Comparison of ENCODE assay signal across 34 cellular contexts in genomic region chr9:34515959-34516358, GRCh38. TPM values are rescaled to one million over a fixed set of nuclear protein-coding genes. Genes with fewer than 3 reads are reported as not detected.
"Had no signal": no experiment of that assay in that cellular context is flagged by ENCODE, and none has a peak within 500 bp of the region (broad histone marks: within the 10 kb centered on the region; RNA-seq: fewer than 3 reads in every experiment).

No MANE protein-coding gene starts in this region.

- H3K4me3 ChIP-seq: ascending aorta, breast epithelium, cardiac muscle cell, coronary artery, dorsolateral prefrontal cortex, esophagus muscularis mucosa, gastrocnemius medialis, heart left ventricle had no signal

- H3K4me1 ChIP-seq: ascending aorta, breast epithelium, esophagus muscularis mucosa, foreskin keratinocyte, gastrocnemius medialis had no signal

- H3K36me3 Mint-ChIP-seq: activated naive CD4-positive, alpha-beta T cell treated with anti-CD3 and anti-CD28 coated beads, Interleukin-2, amount 10 ng/mL, durations not matched to agents 7 days and 5 days; activated naive CD4-positive, alpha-beta T cell treated with anti-CD3 and anti-CD28 coated beads, Interleukin-2, amount 50 U/mL, for 72 hours; activated naive CD8-positive, alpha-beta T cell treated with anti-CD3 and anti-CD28 coated beads, Interleukin-2, amount 10 ng/mL, durations not matched to agents 7 days and 5 days; brain had no signal

- H3K9me3 ChIP-seq: ascending aorta, breast epithelium, esophagus muscularis mucosa, gastrocnemius medialis, heart left ventricle had no signal

- H3K27ac ChIP-seq: ascending aorta, breast epithelium, cardiac muscle cell, coronary artery, dorsolateral prefrontal cortex, esophagus muscularis mucosa, foreskin keratinocyte, gastrocnemius medialis, heart left ventricle, WERI-Rb-1 had no signal

- DNase-seq: activated B cell treated with CpG ODN at 0.5 μM for 24 hours; activated CD4-positive, alpha-beta T cell treated with anti-CD3 and anti-CD28 coated beads for 48 hours; activated CD4-positive, alpha-beta T cell treated with anti-CD3 and anti-CD28 coated beads, Interleukin-2, amount 50 U/mL, for 1 hour; activated CD4-positive, alpha-beta T cell treated with anti-CD3 and anti-CD28 coated beads, Interleukin-2, amount 50 U/mL, for 48 hours; activated CD8-positive, alpha-beta memory T cell treated with anti-CD3 and anti-CD28 coated beads for 24 hours; activated CD8-positive, alpha-beta T cell treated with anti-CD3 and anti-CD28 coated beads for 36 hours; activated gamma-delta T cell; activated naive CD4-positive, alpha-beta T cell; activated naive CD4-positive, alpha-beta T cell treated with anti-CD3 and anti-CD28 coated beads, Interleukin-2, amount 10 ng/mL, durations not matched to agents 7 days and 5 days; activated naive CD8-positive, alpha-beta T cell treated with anti-CD3 and anti-CD28 coated beads, Interleukin-2, amount 10 ng/mL, durations not matched to agents 7 days and 5 days; activated T-cell treated with anti-CD3 and anti-CD28 coated beads, Interleukin-2, amount 50 U/mL, for 4 hours; central memory CD4-positive, alpha-beta T cell; cerebellar nuclear complex; dorsolateral prefrontal cortex; effector memory CD4-positive, alpha-beta T cell; erythroblast; foreskin keratinocyte; gastrocnemius medialis; glutamatergic neuron; heart left ventricle; T-helper 9 cell; WERI-Rb-1 had no signal

- H3K4me3 Mint-ChIP-seq: activated B cell treated with CpG ODN at 0.5 μM for 24 hours; activated CD8-positive, alpha-beta T cell treated with anti-CD3 and anti-CD28 coated beads for 36 hours; activated naive CD4-positive, alpha-beta T cell treated with anti-CD3 and anti-CD28 coated beads, Interleukin-2, amount 10 ng/mL, durations not matched to agents 7 days and 5 days; activated naive CD8-positive, alpha-beta T cell treated with anti-CD3 and anti-CD28 coated beads, Interleukin-2, amount 10 ng/mL, durations not matched to agents 7 days and 5 days; activated T-cell treated with anti-CD3 and anti-CD28 coated beads, Interleukin-2, amount 50 U/mL, for 4 hours; activated T-helper 17 cell treated with anti-CD3 and anti-CD28 coated beads, Interleukin-2, amount 50 U/mL, for 72 hours; brain; dendritic cell treated with granulocyte-macrophage colony-stimulating factor and Interleukin-4, amounts not matched to agents 40 ng/mL and 50 ng/mL, for 4 days had no signal

- H3K4me1 Mint-ChIP-seq: activated B cell treated with CpG ODN at 0.5 μM for 24 hours; activated naive CD4-positive, alpha-beta T cell treated with anti-CD3 and anti-CD28 coated beads, Interleukin-2, amount 10 ng/mL, durations not matched to agents 7 days and 5 days; activated naive CD8-positive, alpha-beta T cell treated with anti-CD3 and anti-CD28 coated beads, Interleukin-2, amount 10 ng/mL, durations not matched to agents 7 days and 5 days; activated T-helper 17 cell treated with anti-CD3 and anti-CD28 coated beads, Interleukin-2, amount 50 U/mL, for 72 hours had no signal

- H3K27me3 Mint-ChIP-seq: activated CD8-positive, alpha-beta T cell treated with anti-CD3 and anti-CD28 coated beads for 36 hours had no signal

- H3K27me3 ChIP-seq: ascending aorta, breast epithelium, cardiac muscle cell, dorsolateral prefrontal cortex, esophagus muscularis mucosa, gastrocnemius medialis, heart left ventricle had no signal

- H3K27ac Mint-ChIP-seq: activated B cell treated with CpG ODN at 0.5 μM for 24 hours; activated CD8-positive, alpha-beta T cell treated with anti-CD3 and anti-CD28 coated beads for 36 hours; activated naive CD4-positive, alpha-beta T cell treated with anti-CD3 and anti-CD28 coated beads, Interleukin-2, amount 10 ng/mL, durations not matched to agents 7 days and 5 days; activated naive CD4-positive, alpha-beta T cell treated with anti-CD3 and anti-CD28 coated beads, Interleukin-2, amount 50 U/mL, for 72 hours; activated naive CD8-positive, alpha-beta T cell treated with anti-CD3 and anti-CD28 coated beads, Interleukin-2, amount 10 ng/mL, durations not matched to agents 7 days and 5 days; activated T-helper 17 cell treated with anti-CD3 and anti-CD28 coated beads, Interleukin-2, amount 50 U/mL, for 72 hours; dendritic cell treated with granulocyte-macrophage colony-stimulating factor and Interleukin-4, amounts not matched to agents 40 ng/mL and 50 ng/mL, for 4 days had no signal

- H3K36me3 ChIP-seq: ascending aorta, breast epithelium, cardiac muscle cell, esophagus muscularis mucosa, gastrocnemius medialis, heart left ventricle, WERI-Rb-1 had no signal

- ATAC-seq: activated CD4-positive, CD25-positive, alpha-beta regulatory T cell treated with anti-CD3 and anti-CD28 coated beads, Interleukin-2, amount 50 U/mL, for 24 hours; activated CD8-positive, alpha-beta T cell treated with anti-CD3 and anti-CD28 coated beads for 36 hours; activated naive CD4-positive, alpha-beta T cell treated with anti-CD3 and anti-CD28 coated beads, Interleukin-2, amount 50 U/mL, for 72 hours; activated T-cell treated with anti-CD3 and anti-CD28 coated beads, Interleukin-2, amount 50 U/mL, for 4 hours; activated T-helper 17 cell treated with anti-CD3 and anti-CD28 coated beads, Interleukin-2, amount 50 U/mL, for 72 hours; foreskin keratinocyte; gastrocnemius medialis; heart left ventricle had no signal

RNA-seq across cellular contexts. Expression of gene ENHO, which starts 6.8 kb away (rescaled TPM):
- total RNA-seq: activated B cell treated with CpG ODN at 0.5 μM for 24 hours; activated CD8-positive, alpha-beta T cell treated with anti-CD3 and anti-CD28 coated beads for 36 hours; activated naive CD8-positive, alpha-beta T cell treated with anti-CD3 and anti-CD28 coated beads, Interleukin-2, amount 10 ng/mL, durations not matched to agents 7 days and 5 days; activated T-cell treated with anti-CD3 and anti-CD28 coated beads, Interleukin-2, amount 50 U/mL, for 4 hours; activated T-helper 17 cell treated with anti-CD3 and anti-CD28 coated beads, Interleukin-2, amount 50 U/mL, for 72 hours; ascending aorta; foreskin keratinocyte; T-helper 2 cell treated with Interferon-gamma antibody and Interleukin-4, amounts not matched to agents 100 ng/mL and 5 ng/mL, for 36 hours had no signal

RNA-seq across cellular contexts. Expression of gene DNAI1, which starts 57.4 kb away (rescaled TPM):
- total RNA-seq: activated B cell treated with CpG ODN at 0.5 μM for 24 hours; activated naive CD8-positive, alpha-beta T cell treated with anti-CD3 and anti-CD28 coated beads, Interleukin-2, amount 10 ng/mL, durations not matched to agents 7 days and 5 days; activated T-cell treated with anti-CD3 and anti-CD28 coated beads, Interleukin-2, amount 50 U/mL, for 4 hours; activated T-helper 17 cell treated with anti-CD3 and anti-CD28 coated beads, Interleukin-2, amount 50 U/mL, for 72 hours; ascending aorta; esophagus muscularis mucosa; foreskin keratinocyte; T-helper 1 cell treated with Interleukin-12 subunit alpha and Interleukin-12 subunit beta and Interleukin-4 antibody, amounts not matched to agents 30 ng/mL and 1 ng/mL, for 36 hours; T-helper 2 cell treated with Interferon-gamma antibody and Interleukin-4, amounts not matched to agents 100 ng/mL and 5 ng/mL, for 36 hours had no signal
